ENCODE assay signal across 8 cellular contexts in genomic region chr15:96331141-96331941, GRCh38. TPM values are rescaled to one million over a fixed set of nuclear protein-coding genes. Genes with fewer than 3 reads are reported as not detected.
DNase-seq lines count a peak whose midpoint lies in the region; ATAC-seq and TF ChIP-seq lines count a peak whose summit lies in the region.

No MANE protein-coding gene starts in this region.

- peak overlapping the region; percentile 77 for H3K4me3 ChIP-seq in SJCRH30
- H3K4me3 ChIP-seq in fibroblast of lung (replicated peaks in 1 of 4; ENCODE audit: control extremely low read depth in 1 of 4, insufficient read depth in 1 of 4, low read depth in 3 of 4, low read length in 4 of 4), result peak overlapping the region; percentile 83 to 100 (median 100)
- H3K4me3 ChIP-seq in Karpas-422 (ENCODE audit: low read length), result no peak overlapping the region

- H3K27me3 ChIP-seq in SJCRH30 (no peaks in the 10 kb centered on the region), fibroblast of lung (ENCODE audit: control insufficient read depth, insufficient read depth, low read length) (no peaks in the 10 kb centered on the region), Karpas-422 (ENCODE audit: low read length) (no peaks in the 10 kb centered on the region)

- H3K9me3 Mint-ChIP-seq in activated T-cell treated with anti-CD3 and anti-CD28 coated beads, Interleukin-2, amount 50 U/mL, for 24 hours, result no peaks in the 10 kb centered on the region
- H3K9me3 Mint-ChIP-seq in osteocyte (ENCODE audit: unreplicated experiment), result no peaks in the 10 kb centered on the region

- H3K4me1 ChIP-seq in SJCRH30 (peaks cover 17% of the 10 kb centered on the region), fibroblast of lung (ENCODE audit: control insufficient read depth, extremely low read depth, insufficient read depth, low read length) (peaks cover 3% of the 10 kb centered on the region), Karpas-422 (ENCODE audit: low read length) (no peaks in the 10 kb centered on the region)

- H3K36me3 Mint-ChIP-seq in activated T-cell treated with anti-CD3 and anti-CD28 coated beads, Interleukin-2, amount 50 U/mL, for 24 hours (ENCODE audit: low read depth), result no peaks in the 10 kb centered on the region
- H3K36me3 Mint-ChIP-seq in osteocyte (ENCODE audit: unreplicated experiment), result peaks cover 48% of the 10 kb centered on the region

- H3K4me2 ChIP-seq in fibroblast of lung (ENCODE audit: extremely low read depth, insufficient read depth, low read length), result peak overlapping the region; percentile 29
- H3K4me2 ChIP-seq in Karpas-422 (ENCODE audit: low read depth, low read length, poor library complexity, severe bottlenecking), result no peak overlapping the region

- H3K9me2 ChIP-seq in Karpas-422 (replicated peaks; ENCODE audit: insufficient read depth, low read length), result no peaks in the 10 kb centered on the region

- no peak for TF ChIP-seq CTCF in fibroblast of lung (conservative IDR thresholded peaks at IDR 0.05 in 1 of 2, IDR thresholded peaks at IDR 0.05 in 1 of 2; ENCODE audit: low read depth in 1 of 2, low read length in 2 of 2)
- TF ChIP-seq CTCF in osteocyte (IDR thresholded peaks at IDR 0.05), result no peak

- H3K27me3 Mint-ChIP-seq in activated T-cell treated with anti-CD3 and anti-CD28 coated beads, Interleukin-2, amount 50 U/mL, for 24 hours, result peaks cover 91% of the 10 kb centered on the region
- H3K27me3 Mint-ChIP-seq in osteocyte (ENCODE audit: unreplicated experiment), result no peaks in the 10 kb centered on the region

- peaks cover 92% of the 10 kb centered on the region for H3K79me2 ChIP-seq in fibroblast of lung (ENCODE audit: control insufficient read depth, insufficient read depth, low read length)
- no peaks in the 10 kb centered on the region for H3K79me2 ChIP-seq in Karpas-422 (ENCODE audit: low read length)

- H3K9me3 ChIP-seq in SJCRH30 (replicated peaks) (no peaks in the 10 kb centered on the region), fibroblast of lung (ENCODE audit: control insufficient read depth, insufficient read depth, low read depth, low read length) (no peaks in the 10 kb centered on the region), Karpas-422 (ENCODE audit: low read length) (peaks cover 4% of the 10 kb centered on the region)

- H4K20me1 ChIP-seq in fibroblast of lung (ENCODE audit: control insufficient read depth, extremely low read depth, insufficient read depth, low read length) (peaks cover 4% of the 10 kb centered on the region), Karpas-422 (ENCODE audit: insufficient read depth, low read depth, low read length) (no peaks in the 10 kb centered on the region)

- H3K27ac ChIP-seq in SJCRH30 (peak overlapping the region; percentile 95), fibroblast of lung (ENCODE audit: insufficient read depth, low read length) (peak overlapping the region; percentile 96), Karpas-422 (ENCODE audit: low read length) (no peak overlapping the region)

- peaks cover 28% of the 10 kb centered on the region for H3K36me3 ChIP-seq in SJCRH30
- peaks cover 28% of the 10 kb centered on the region for H3K36me3 ChIP-seq in fibroblast of lung (ENCODE audit: control insufficient read depth, insufficient read depth, low read length)
- no peaks in the 10 kb centered on the region for H3K36me3 ChIP-seq in Karpas-422 (ENCODE audit: insufficient read depth, low read length)

- H3K4me1 Mint-ChIP-seq in activated T-cell treated with anti-CD3 and anti-CD28 coated beads, Interleukin-2, amount 50 U/mL, for 24 hours (ENCODE audit: low read depth), result peaks cover 32% of the 10 kb centered on the region
- peaks cover 18% of the 10 kb centered on the region for H3K4me1 Mint-ChIP-seq in osteocyte (ENCODE audit: unreplicated experiment)

- peak overlapping the region; percentile 42 for H3K4me3 Mint-ChIP-seq in activated T-cell treated with anti-CD3 and anti-CD28 coated beads, Interleukin-2, amount 50 U/mL, for 24 hours
- H3K4me3 Mint-ChIP-seq in osteocyte (ENCODE audit: unreplicated experiment), result peak overlapping the region; percentile 99

- ATAC-seq in HG02884 (IDR thresholded peaks at IDR 0.05; ENCODE audit: unreplicated experiment) (no peak), HG03439 (IDR thresholded peaks at IDR 0.05; ENCODE audit: unreplicated experiment) (no peak)

- no peak for DNase-seq in activated T-cell treated with anti-CD3 and anti-CD28 coated beads, Interleukin-2, amount 50 U/mL, for 24 hours
- DNase-seq in activated T-cell treated with anti-CD3 and anti-CD28 coated beads for 4 hours (no peak), SJCRH30 (peak in 1 of 2 experiments; percentile 53), fibroblast of lung (ENCODE audit: low read depth in 2 of 2) (peak; percentile 54 to 71), osteocyte (ENCODE audit: extremely low spot score, unreplicated experiment) (no peak), Karpas-422 (no peak)

- H2AFZ ChIP-seq in fibroblast of lung (ENCODE audit: low read length), result no peak overlapping the region
- H2AFZ ChIP-seq in Karpas-422 (ENCODE audit: low read length), result no peak overlapping the region

- no peak overlapping the region for H3K27ac Mint-ChIP-seq in activated T-cell treated with anti-CD3 and anti-CD28 coated beads, Interleukin-2, amount 50 U/mL, for 24 hours
- H3K27ac Mint-ChIP-seq in osteocyte (ENCODE audit: unreplicated experiment), result peak overlapping the region; percentile 96

- H3K9ac ChIP-seq in fibroblast of lung (ENCODE audit: insufficient read depth, low read length) (peak overlapping the region; percentile 94), Karpas-422 (ENCODE audit: low read length) (no peak overlapping the region)

RNA-seq across cellular contexts. Expression of gene NR2F2, which starts 0.8 kb away (rescaled TPM):
- total RNA-seq in SJCRH30 (2014; rRNA removed; shearing (Covaris generic)), result 24.5 and 24.9 TPM in 2 replicates
- total RNA-seq in fibroblast of lung (9.2 and 15.7 TPM in 2 replicates), osteocyte (286 and 292 TPM in 2 replicates)
- 66.5 and 130 TPM in 2 replicates for polyA plus RNA-seq in fibroblast of lung
- polyA plus RNA-seq in fibroblast of lung (2012), result 124 and 286 TPM in 2 replicates
- 78.0 and 158 TPM in 2 replicates for polyA minus RNA-seq in fibroblast of lung (ENCODE audit: low replicate concordance)
- not detected in 2 replicates for total RNA-seq in Karpas-422 (2014; rRNA removed; shearing (Covaris generic); ENCODE audit: low replicate concordance)

Comparison
In these comparisons a context has a peak if more than half of its experiments do, and no peak if none do; other contexts are left out.
1. DNase-seq: peak in fibroblast of lung (2 of 2); none in activated T-cell treated with anti-CD3 and anti-CD28 coated beads, Interleukin-2, amount 50 U/mL, for 24 hours (single experiment), activated T-cell treated with anti-CD3 and anti-CD28 coated beads for 4 hours (single experiment), osteocyte (single experiment) and Karpas-422 (single experiment).
2. RNA of gene NR2F2, which starts 0.8 kb away (total RNA-seq): 286 to 292 TPM in osteocyte, 24.5 to 24.9 TPM in SJCRH30 and 9.2 to 15.7 TPM in fibroblast of lung; not detected in Karpas-422; every median in the first group is over 10 times any median in the second.